1 cellular context compared by ENCODE assay signal in the genomic region with DNA sequence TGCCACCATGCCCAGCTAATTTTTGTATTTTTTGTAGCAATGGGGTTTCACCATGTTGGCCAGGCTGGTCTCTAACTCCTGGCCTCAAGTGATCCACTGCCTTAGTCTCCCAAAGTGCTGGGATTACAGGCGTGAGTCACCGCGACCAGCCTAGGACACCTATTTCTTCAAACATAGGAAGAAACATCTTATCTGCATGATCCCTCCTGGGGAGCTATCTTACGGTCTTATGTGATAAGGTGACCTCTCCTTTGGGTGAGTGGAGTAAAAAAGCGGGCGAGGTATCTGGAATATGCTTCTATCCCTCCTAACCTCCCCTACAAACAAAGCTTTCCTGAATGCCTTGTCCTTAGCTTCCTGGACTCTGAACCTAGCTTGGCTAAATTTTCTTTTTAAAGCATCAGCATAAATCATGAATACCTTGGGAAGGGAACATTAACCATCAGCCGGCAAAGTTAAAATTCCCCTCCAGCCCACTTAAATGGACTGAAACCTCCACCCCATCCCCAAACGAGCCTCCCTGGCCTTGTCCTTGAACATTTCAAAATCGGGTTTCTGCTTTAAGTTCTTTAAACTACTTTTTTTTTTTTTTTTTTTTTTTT.
TF ChIP-seq lines count a peak whose summit lies in the region.

No MANE protein-coding gene starts in this region.

TF ChIP-seq in K562, 482 proteins besides CTCF, POLR2A, EP300 and RAD21 (continues in another document):
- TF ChIP-seq, protein P1, sequence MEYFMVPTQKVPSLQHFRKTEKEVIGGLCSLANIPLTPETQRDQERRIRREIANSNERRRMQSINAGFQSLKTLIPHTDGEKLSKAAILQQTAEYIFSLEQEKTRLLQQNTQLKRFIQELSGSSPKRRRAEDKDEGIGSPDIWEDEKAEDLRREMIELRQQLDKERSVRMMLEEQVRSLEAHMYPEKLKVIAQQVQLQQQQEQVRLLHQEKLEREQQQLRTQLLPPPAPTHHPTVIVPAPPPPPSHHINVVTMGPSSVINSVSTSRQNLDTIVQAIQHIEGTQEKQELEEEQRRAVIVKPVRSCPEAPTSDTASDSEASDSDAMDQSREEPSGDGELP (CRISPR knock-in tag; IDR thresholded peaks at IDR 0.05; ENCODE audit: borderline replicate concordance): no peak
- TF ChIP-seq ZC3H11A (IDR thresholded peaks at IDR 0.05; ENCODE audit: low read depth, low read length) (no peak), RNF2 (IDR thresholded peaks at IDR 0.05) (no peak), TEAD4 (IDR thresholded peaks at IDR 0.05; ENCODE audit: low read length) (peak; percentile 65), TEAD4 (CRISPR knock-in tag; IDR thresholded peaks at IDR 0.05; ENCODE audit: borderline replicate concordance) (no peak), FOXK1 (CRISPR knock-in tag; IDR thresholded peaks at IDR 0.05; ENCODE audit: borderline replicate concordance) (no peak), ELF1 (tag; IDR thresholded peaks at IDR 0.05) (no peak), CBX5 (IDR thresholded peaks at IDR 0.05; ENCODE audit: borderline replicate concordance, low read depth) (no peak), HDAC8 (tag; IDR thresholded peaks at IDR 0.05) (no peak), ESRRB (CRISPR knock-in tag; IDR thresholded peaks at IDR 0.05; ENCODE audit: borderline replicate concordance) (no peak), ZNF583 (CRISPR knock-in tag; IDR thresholded peaks at IDR 0.05) (no peak), RB1 (IDR thresholded peaks at IDR 0.05; ENCODE audit: low read depth) (no peak), STAT5A (IDR thresholded peaks at IDR 0.05; ENCODE audit: borderline replicate concordance, low read length) (no peak), ZNF165 (CRISPR knock-in tag; IDR thresholded peaks at IDR 0.05; ENCODE audit: borderline replicate concordance) (no peak), SRSF3 (IDR thresholded peaks at IDR 0.05; ENCODE audit: insufficient read depth, low read length) (no peak), SOX6 (IDR thresholded peaks at IDR 0.05) (peak; percentile 79), RBM22 (IDR thresholded peaks at IDR 0.05; ENCODE audit: low read depth, low read length, poor library complexity, severe bottlenecking) (no peak), SRSF7 (optimal IDR thresholded peaks at IDR 0.05; ENCODE audit: low read depth, low read length) (no peak), MTA2 (IDR thresholded peaks at IDR 0.05; ENCODE audit: low read depth) (peak; percentile 43; the same call in 1 of the 2 replicates), MAZ (CRISPR knock-in tag; conservative IDR thresholded peaks at IDR 0.05 in 1 of 2, IDR thresholded peaks at IDR 0.05 in 1 of 2) (no peak), ZNF780A (CRISPR knock-in tag; IDR thresholded peaks at IDR 0.05) (no peak), RHOXF2B (CRISPR knock-in tag; conservative IDR thresholded peaks at IDR 0.05) (no peak), MAFG (tag; conservative IDR thresholded peaks at IDR 0.05) (0 out of 2 replicates have a peak, but pooled peaks have one; percentile 10), GATAD2B (IDR thresholded peaks at IDR 0.05; ENCODE audit: borderline replicate concordance) (no peak), SMAD3 (CRISPR knock-in tag; conservative IDR thresholded peaks at IDR 0.05) (no peak), ZNF347 (CRISPR knock-in tag; IDR thresholded peaks at IDR 0.05; ENCODE audit: low read depth) (no peak), ZNF57 (CRISPR knock-in tag; IDR thresholded peaks at IDR 0.05) (no peak), LCOR (CRISPR knock-in tag; IDR thresholded peaks at IDR 0.05) (no peak), TSC22D4 (tag; IDR thresholded peaks at IDR 0.05) (no peak), NELFE (IDR thresholded peaks at IDR 0.05; ENCODE audit: insufficient read depth, insufficient read length) (no peak), ZNF75A (CRISPR knock-in tag; IDR thresholded peaks at IDR 0.05) (no peak), PRPF4 (IDR thresholded peaks at IDR 0.05; ENCODE audit: insufficient read depth, low read depth, low read length, poor library complexity, severe bottlenecking) (no peak)
- TF ChIP-seq, protein P2, sequence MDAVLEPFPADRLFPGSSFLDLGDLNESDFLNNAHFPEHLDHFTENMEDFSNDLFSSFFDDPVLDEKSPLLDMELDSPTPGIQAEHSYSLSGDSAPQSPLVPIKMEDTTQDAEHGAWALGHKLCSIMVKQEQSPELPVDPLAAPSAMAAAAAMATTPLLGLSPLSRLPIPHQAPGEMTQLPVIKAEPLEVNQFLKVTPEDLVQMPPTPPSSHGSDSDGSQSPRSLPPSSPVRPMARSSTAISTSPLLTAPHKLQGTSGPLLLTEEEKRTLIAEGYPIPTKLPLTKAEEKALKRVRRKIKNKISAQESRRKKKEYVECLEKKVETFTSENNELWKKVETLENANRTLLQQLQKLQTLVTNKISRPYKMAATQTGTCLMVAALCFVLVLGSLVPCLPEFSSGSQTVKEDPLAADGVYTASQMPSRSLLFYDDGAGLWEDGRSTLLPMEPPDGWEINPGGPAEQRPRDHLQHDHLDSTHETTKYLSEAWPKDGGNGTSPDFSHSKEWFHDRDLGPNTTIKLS (IDR thresholded peaks at IDR 0.05; ENCODE audit: borderline replicate concordance, low read depth): no peak
- TF ChIP-seq, protein P3, sequence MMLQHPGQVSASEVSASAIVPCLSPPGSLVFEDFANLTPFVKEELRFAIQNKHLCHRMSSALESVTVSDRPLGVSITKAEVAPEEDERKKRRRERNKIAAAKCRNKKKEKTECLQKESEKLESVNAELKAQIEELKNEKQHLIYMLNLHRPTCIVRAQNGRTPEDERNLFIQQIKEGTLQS (IDR thresholded peaks at IDR 0.05): peak; percentile 77
- TF ChIP-seq, protein P3 (CRISPR knock-in tag; conservative IDR thresholded peaks at IDR 0.05): no peak
- TF ChIP-seq, protein P4, sequence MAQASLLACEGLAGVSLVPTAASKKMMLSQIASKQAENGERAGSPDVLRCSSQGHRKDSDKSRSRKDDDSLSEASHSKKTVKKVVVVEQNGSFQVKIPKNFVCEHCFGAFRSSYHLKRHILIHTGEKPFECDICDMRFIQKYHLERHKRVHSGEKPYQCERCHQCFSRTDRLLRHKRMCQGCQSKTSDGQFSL (CRISPR knock-in tag; IDR thresholded peaks at IDR 0.05): no peak
- TF ChIP-seq, protein P4 (tag; IDR thresholded peaks at IDR 0.05): no peak
- TF ChIP-seq, protein P5, sequence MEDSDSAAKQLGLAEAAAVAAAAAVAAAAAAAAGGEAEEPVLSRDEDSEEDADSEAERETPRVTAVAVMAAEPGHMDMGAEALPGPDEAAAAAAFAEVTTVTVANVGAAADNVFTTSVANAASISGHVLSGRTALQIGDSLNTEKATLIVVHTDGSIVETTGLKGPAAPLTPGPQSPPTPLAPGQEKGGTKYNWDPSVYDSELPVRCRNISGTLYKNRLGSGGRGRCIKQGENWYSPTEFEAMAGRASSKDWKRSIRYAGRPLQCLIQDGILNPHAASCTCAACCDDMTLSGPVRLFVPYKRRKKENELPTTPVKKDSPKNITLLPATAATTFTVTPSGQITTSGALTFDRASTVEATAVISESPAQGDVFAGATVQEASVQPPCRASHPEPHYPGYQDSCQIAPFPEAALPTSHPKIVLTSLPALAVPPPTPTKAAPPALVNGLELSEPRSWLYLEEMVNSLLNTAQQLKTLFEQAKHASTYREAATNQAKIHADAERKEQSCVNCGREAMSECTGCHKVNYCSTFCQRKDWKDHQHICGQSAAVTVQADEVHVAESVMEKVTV (CRISPR knock-in tag; IDR thresholded peaks at IDR 0.05): no peak
- TF ChIP-seq, protein P6, sequence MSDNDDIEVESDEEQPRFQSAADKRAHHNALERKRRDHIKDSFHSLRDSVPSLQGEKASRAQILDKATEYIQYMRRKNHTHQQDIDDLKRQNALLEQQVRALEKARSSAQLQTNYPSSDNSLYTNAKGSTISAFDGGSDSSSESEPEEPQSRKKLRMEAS (CRISPR knock-in tag; IDR thresholded peaks at IDR 0.05): no peak
- TF ChIP-seq, protein P7, sequence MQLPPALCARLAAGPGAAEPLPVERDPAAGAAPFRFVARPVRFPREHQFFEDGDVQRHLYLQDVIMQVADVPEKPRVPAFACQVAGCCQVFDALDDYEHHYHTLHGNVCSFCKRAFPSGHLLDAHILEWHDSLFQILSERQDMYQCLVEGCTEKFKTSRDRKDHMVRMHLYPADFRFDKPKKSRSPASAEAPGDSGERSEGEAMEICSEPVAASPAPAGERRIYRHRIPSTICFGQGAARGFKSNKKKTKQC (CRISPR knock-in tag; IDR thresholded peaks at IDR 0.05): no peak
- TF ChIP-seq, protein P8, sequence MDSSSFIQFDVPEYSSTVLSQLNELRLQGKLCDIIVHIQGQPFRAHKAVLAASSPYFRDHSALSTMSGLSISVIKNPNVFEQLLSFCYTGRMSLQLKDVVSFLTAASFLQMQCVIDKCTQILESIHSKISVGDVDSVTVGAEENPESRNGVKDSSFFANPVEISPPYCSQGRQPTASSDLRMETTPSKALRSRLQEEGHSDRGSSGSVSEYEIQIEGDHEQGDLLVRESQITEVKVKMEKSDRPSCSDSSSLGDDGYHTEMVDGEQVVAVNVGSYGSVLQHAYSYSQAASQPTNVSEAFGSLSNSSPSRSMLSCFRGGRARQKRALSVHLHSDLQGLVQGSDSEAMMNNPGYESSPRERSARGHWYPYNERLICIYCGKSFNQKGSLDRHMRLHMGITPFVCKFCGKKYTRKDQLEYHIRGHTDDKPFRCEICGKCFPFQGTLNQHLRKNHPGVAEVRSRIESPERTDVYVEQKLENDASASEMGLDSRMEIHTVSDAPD (CRISPR knock-in tag; IDR thresholded peaks at IDR 0.05): no peak
- TF ChIP-seq, protein P9, sequence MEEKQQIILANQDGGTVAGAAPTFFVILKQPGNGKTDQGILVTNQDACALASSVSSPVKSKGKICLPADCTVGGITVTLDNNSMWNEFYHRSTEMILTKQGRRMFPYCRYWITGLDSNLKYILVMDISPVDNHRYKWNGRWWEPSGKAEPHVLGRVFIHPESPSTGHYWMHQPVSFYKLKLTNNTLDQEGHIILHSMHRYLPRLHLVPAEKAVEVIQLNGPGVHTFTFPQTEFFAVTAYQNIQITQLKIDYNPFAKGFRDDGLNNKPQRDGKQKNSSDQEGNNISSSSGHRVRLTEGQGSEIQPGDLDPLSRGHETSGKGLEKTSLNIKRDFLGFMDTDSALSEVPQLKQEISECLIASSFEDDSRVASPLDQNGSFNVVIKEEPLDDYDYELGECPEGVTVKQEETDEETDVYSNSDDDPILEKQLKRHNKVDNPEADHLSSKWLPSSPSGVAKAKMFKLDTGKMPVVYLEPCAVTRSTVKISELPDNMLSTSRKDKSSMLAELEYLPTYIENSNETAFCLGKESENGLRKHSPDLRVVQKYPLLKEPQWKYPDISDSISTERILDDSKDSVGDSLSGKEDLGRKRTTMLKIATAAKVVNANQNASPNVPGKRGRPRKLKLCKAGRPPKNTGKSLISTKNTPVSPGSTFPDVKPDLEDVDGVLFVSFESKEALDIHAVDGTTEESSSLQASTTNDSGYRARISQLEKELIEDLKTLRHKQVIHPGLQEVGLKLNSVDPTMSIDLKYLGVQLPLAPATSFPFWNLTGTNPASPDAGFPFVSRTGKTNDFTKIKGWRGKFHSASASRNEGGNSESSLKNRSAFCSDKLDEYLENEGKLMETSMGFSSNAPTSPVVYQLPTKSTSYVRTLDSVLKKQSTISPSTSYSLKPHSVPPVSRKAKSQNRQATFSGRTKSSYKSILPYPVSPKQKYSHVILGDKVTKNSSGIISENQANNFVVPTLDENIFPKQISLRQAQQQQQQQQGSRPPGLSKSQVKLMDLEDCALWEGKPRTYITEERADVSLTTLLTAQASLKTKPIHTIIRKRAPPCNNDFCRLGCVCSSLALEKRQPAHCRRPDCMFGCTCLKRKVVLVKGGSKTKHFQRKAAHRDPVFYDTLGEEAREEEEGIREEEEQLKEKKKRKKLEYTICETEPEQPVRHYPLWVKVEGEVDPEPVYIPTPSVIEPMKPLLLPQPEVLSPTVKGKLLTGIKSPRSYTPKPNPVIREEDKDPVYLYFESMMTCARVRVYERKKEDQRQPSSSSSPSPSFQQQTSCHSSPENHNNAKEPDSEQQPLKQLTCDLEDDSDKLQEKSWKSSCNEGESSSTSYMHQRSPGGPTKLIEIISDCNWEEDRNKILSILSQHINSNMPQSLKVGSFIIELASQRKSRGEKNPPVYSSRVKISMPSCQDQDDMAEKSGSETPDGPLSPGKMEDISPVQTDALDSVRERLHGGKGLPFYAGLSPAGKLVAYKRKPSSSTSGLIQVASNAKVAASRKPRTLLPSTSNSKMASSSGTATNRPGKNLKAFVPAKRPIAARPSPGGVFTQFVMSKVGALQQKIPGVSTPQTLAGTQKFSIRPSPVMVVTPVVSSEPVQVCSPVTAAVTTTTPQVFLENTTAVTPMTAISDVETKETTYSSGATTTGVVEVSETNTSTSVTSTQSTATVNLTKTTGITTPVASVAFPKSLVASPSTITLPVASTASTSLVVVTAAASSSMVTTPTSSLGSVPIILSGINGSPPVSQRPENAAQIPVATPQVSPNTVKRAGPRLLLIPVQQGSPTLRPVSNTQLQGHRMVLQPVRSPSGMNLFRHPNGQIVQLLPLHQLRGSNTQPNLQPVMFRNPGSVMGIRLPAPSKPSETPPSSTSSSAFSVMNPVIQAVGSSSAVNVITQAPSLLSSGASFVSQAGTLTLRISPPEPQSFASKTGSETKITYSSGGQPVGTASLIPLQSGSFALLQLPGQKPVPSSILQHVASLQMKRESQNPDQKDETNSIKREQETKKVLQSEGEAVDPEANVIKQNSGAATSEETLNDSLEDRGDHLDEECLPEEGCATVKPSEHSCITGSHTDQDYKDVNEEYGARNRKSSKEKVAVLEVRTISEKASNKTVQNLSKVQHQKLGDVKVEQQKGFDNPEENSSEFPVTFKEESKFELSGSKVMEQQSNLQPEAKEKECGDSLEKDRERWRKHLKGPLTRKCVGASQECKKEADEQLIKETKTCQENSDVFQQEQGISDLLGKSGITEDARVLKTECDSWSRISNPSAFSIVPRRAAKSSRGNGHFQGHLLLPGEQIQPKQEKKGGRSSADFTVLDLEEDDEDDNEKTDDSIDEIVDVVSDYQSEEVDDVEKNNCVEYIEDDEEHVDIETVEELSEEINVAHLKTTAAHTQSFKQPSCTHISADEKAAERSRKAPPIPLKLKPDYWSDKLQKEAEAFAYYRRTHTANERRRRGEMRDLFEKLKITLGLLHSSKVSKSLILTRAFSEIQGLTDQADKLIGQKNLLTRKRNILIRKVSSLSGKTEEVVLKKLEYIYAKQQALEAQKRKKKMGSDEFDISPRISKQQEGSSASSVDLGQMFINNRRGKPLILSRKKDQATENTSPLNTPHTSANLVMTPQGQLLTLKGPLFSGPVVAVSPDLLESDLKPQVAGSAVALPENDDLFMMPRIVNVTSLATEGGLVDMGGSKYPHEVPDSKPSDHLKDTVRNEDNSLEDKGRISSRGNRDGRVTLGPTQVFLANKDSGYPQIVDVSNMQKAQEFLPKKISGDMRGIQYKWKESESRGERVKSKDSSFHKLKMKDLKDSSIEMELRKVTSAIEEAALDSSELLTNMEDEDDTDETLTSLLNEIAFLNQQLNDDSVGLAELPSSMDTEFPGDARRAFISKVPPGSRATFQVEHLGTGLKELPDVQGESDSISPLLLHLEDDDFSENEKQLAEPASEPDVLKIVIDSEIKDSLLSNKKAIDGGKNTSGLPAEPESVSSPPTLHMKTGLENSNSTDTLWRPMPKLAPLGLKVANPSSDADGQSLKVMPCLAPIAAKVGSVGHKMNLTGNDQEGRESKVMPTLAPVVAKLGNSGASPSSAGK (IDR thresholded peaks at IDR 0.05): no peak
